ENCODE assay signal across 1 cellular context in the genomic region with DNA sequence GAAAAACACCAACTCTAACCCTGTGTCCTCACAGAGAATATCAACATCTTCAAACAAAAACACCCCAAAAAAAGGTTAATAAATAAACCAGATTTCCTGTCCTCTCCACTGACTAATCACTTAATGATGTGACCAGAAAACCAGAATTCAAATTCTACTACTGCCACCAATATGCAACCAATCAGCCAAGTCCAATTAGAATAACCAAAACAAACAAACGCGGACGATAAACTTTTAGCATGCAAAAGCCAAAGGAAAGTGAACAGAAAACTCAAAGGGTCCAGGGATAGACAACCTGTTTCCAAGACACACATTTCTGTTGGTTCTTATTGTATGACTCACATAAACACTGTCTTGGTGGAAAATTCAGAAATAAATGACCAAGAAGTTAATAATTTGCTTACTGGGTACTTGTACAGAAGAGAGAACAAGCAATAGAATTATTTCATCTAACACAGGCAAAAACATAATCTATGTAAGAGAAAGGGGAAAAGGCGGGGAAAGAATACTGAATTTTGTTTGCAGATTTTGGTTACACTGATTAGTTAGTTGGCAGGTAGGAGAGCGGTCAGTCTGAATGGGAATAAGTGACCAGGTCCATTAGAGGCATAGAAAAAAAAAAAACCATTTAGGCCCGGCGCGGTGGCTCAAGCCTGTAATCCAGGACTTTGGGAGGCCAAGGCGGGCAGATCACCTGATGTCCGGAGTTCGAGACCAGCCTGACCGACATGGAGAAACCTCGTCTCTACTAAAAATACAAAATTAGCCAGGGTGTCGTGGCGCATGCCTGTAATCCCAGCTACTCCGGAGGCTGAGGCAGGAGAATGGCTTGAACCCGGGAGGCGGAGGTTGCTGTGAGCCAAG.
A peak's percentile ranks its signal among the peaks of the same experiment; 100 is the strongest.
TF ChIP-seq lines count a peak whose summit lies in the region.

No MANE protein-coding gene starts in this region.

TF ChIP-seq in HepG2, 621 proteins besides CTCF, POLR2A, EP300 and RAD21 (continued from another document):
- TF ChIP-seq, protein P1, sequence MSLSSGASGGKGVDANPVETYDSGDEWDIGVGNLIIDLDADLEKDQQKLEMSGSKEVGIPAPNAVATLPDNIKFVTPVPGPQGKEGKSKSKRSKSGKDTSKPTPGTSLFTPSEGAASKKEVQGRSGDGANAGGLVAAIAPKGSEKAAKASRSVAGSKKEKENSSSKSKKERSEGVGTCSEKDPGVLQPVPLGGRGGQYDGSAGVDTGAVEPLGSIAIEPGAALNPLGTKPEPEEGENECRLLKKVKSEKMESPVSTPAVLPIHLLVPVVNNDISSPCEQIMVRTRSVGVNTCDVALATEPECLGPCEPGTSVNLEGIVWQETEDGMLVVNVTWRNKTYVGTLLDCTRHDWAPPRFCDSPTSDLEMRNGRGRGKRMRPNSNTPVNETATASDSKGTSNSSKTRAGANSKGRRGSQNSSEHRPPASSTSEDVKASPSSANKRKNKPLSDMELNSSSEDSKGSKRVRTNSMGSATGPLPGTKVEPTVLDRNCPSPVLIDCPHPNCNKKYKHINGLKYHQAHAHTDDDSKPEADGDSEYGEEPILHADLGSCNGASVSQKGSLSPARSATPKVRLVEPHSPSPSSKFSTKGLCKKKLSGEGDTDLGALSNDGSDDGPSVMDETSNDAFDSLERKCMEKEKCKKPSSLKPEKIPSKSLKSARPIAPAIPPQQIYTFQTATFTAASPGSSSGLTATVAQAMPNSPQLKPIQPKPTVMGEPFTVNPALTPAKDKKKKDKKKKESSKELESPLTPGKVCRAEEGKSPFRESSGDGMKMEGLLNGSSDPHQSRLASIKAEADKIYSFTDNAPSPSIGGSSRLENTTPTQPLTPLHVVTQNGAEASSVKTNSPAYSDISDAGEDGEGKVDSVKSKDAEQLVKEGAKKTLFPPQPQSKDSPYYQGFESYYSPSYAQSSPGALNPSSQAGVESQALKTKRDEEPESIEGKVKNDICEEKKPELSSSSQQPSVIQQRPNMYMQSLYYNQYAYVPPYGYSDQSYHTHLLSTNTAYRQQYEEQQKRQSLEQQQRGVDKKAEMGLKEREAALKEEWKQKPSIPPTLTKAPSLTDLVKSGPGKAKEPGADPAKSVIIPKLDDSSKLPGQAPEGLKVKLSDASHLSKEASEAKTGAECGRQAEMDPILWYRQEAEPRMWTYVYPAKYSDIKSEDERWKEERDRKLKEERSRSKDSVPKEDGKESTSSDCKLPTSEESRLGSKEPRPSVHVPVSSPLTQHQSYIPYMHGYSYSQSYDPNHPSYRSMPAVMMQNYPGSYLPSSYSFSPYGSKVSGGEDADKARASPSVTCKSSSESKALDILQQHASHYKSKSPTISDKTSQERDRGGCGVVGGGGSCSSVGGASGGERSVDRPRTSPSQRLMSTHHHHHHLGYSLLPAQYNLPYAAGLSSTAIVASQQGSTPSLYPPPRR (CRISPR knock-in tag; IDR thresholded peaks at IDR 0.05; ENCODE audit: borderline replicate concordance) = peak; percentile 35; the same call in 1 of the 2 replicates
- TF ChIP-seq, protein P2, sequence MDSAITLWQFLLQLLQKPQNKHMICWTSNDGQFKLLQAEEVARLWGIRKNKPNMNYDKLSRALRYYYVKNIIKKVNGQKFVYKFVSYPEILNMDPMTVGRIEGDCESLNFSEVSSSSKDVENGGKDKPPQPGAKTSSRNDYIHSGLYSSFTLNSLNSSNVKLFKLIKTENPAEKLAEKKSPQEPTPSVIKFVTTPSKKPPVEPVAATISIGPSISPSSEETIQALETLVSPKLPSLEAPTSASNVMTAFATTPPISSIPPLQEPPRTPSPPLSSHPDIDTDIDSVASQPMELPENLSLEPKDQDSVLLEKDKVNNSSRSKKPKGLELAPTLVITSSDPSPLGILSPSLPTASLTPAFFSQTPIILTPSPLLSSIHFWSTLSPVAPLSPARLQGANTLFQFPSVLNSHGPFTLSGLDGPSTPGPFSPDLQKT (CRISPR knock-in tag; IDR thresholded peaks at IDR 0.05; ENCODE audit: borderline replicate concordance) = no peak
- TF ChIP-seq YEATS4 (CRISPR knock-in tag; IDR thresholded peaks at IDR 0.05; ENCODE audit: borderline replicate concordance) (peak; percentile 13), ZNF335 (CRISPR knock-in tag; IDR thresholded peaks at IDR 0.05) (peak; percentile 45; the same call in 1 of the 2 replicates), POLR2AphosphoS5 (IDR thresholded peaks at IDR 0.05; ENCODE audit: low read depth, low read length) (peak; percentile 50), SOX5 (CRISPR knock-in tag; IDR thresholded peaks at IDR 0.05; ENCODE audit: borderline replicate concordance) (peak; percentile 68; the same call in 1 of the 2 replicates), SOX6 (IDR thresholded peaks at IDR 0.05) (no peak), SOX6 (CRISPR knock-in tag; IDR thresholded peaks at IDR 0.05) (peak; percentile 58), FOXO1 (CRISPR knock-in tag; IDR thresholded peaks at IDR 0.05) (no peak), ZNF792 (CRISPR knock-in tag; IDR thresholded peaks at IDR 0.05) (peak; percentile 22; the same call in 1 of the 2 replicates), RORA (CRISPR knock-in tag; IDR thresholded peaks at IDR 0.05) (0 out of 2 replicates have a peak, but pooled peaks have one; percentile 41), POLR2G (IDR thresholded peaks at IDR 0.05; ENCODE audit: low read depth, low read length) (peak; percentile 28; the same call in 1 of the 2 replicates), ZSCAN9 (CRISPR knock-in tag; IDR thresholded peaks at IDR 0.05; ENCODE audit: borderline replicate concordance) (0 out of 2 replicates have a peak, but pooled peaks have one; percentile 6), ZSCAN25 (CRISPR knock-in tag; IDR thresholded peaks at IDR 0.05) (0 out of 2 replicates have a peak, but pooled peaks have one; percentile 25), GATAD2A (CRISPR knock-in tag; IDR thresholded peaks at IDR 0.05) (peak; percentile 46), RFX1 (IDR thresholded peaks at IDR 0.05) (no peak), ZNF501 (CRISPR knock-in tag; IDR thresholded peaks at IDR 0.05) (0 out of 2 replicates have a peak, but pooled peaks have one; percentile 44), ASH2L (IDR thresholded peaks at IDR 0.05; ENCODE audit: insufficient read length, low read depth, low read length) (peak; percentile 70), ZNF263 (CRISPR knock-in tag; IDR thresholded peaks at IDR 0.05) (no peak), TAF15 (IDR thresholded peaks at IDR 0.05; ENCODE audit: low read depth, low read length, poor library complexity, severe bottlenecking) (no peak), FOSL1 (CRISPR knock-in tag; IDR thresholded peaks at IDR 0.05; ENCODE audit: borderline replicate concordance) (peak; percentile 56; the same call in 1 of the 2 replicates), NRL (CRISPR knock-in tag; IDR thresholded peaks at IDR 0.05; ENCODE audit: borderline replicate concordance) (no peak), MAF1 (CRISPR knock-in tag; IDR thresholded peaks at IDR 0.05; ENCODE audit: borderline replicate concordance) (no peak), ZNF766 (CRISPR knock-in tag; IDR thresholded peaks at IDR 0.05; ENCODE audit: borderline replicate concordance) (no peak)
- TF ChIP-seq, protein P3, sequence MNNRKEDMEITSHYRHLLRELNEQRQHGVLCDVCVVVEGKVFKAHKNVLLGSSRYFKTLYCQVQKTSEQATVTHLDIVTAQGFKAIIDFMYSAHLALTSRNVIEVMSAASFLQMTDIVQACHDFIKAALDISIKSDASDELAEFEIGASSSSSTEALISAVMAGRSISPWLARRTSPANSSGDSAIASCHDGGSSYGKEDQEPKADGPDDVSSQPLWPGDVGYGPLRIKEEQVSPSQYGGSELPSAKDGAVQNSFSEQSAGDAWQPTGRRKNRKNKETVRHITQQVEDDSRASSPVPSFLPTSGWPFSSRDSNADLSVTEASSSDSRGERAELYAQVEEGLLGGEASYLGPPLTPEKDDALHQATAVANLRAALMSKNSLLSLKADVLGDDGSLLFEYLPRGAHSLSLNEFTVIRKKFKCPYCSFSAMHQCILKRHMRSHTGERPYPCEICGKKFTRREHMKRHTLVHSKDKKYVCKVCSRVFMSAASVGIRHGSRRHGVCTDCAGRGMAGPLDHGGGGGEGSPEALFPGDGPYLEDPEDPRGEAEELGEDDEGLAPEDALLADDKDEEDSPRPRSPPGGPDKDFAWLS (CRISPR knock-in tag; IDR thresholded peaks at IDR 0.05; ENCODE audit: borderline replicate concordance) = no peak
- TF ChIP-seq, protein P4, sequence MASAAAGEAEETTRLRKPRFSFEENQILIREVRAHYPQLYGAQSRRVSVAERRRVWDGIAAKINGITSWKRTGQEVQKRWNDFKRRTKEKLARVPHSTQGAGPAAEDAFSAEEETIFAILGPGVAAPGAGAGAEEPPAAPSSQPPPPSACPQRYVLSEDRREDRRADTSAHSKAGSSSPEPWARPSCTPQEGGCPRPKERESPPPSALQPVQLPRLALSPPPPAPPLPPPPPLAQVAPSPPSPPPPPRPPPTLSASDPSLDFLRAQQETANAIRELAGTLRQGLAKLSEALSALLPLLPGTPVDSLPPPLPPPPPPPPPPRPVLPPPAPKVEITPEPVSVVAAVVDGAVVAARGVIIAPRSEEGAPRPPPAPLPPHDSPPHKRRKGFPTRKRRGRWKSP (CRISPR knock-in tag; IDR thresholded peaks at IDR 0.05) = peak; percentile 68; the same call in 1 of the 2 replicates
- TF ChIP-seq, protein P5, sequence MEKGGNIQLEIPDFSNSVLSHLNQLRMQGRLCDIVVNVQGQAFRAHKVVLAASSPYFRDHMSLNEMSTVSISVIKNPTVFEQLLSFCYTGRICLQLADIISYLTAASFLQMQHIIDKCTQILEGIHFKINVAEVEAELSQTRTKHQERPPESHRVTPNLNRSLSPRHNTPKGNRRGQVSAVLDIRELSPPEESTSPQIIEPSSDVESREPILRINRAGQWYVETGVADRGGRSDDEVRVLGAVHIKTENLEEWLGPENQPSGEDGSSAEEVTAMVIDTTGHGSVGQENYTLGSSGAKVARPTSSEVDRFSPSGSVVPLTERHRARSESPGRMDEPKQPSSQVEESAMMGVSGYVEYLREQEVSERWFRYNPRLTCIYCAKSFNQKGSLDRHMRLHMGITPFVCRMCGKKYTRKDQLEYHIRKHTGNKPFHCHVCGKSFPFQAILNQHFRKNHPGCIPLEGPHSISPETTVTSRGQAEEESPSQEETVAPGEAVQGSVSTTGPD (CRISPR knock-in tag; IDR thresholded peaks at IDR 0.05) = peak; percentile 90
